ENCODE assay signal across 17 cellular contexts in the genomic region with DNA sequence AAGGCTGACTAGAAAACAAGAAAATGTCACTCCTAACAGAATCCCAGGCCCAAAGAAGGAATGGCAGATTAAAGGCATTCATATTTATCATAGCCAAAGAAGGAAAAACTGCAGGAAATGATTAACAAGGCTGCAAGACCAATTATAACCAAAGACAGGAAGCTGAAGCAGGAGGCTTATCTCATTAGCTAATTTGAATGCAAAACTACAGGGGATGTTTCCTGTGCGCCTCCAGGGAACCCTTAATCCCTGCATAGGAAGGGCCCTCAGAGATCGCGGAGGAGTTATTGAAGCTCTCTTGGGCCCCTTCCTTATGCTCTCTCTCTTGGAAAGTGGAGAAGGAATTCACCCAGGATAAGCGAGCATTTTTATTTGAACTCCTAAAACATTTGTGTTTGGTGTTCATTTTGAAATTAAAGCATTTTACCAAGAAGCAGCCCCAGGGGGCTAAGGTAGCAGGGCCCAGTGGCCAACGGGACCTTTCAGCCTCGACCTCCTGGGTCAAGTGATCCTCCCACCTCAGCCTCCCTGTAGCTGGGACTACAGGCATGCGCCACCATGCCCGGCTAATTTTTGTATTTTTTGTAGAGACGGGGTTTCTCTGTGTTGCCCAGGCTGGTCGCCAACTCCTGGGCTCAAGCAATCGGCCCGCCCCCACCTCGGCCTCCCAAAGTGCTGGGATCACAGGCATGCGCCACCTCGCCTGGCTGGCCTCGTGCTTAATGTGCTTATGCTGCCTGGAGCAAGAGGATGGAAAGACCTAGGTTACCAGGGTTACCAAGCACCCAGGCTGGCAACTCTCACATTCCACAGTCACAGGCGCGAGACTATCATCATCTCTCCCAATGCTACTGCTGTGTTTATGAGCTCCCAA. TPM values are rescaled to one million over a fixed set of nuclear protein-coding genes. Genes with fewer than 3 reads are reported as not detected.
DNase-seq lines count a peak whose midpoint lies in the region; TF ChIP-seq lines count a peak whose summit lies in the region.
"Had no signal": no experiment of that assay in that cellular context is flagged by ENCODE, and none has a peak within 500 bp of the region (broad histone marks: within the 10 kb centered on the region; RNA-seq: fewer than 3 reads in every experiment).

No MANE protein-coding gene starts in this region.

- no peak for TF ChIP-seq CTCF in NB4 (IDR thresholded peaks at IDR 0.05; ENCODE audit: low read depth, low read length)
- TF ChIP-seq CTCF in endodermal cell (conservative IDR thresholded peaks at IDR 0.05), result no peak
- no peak for TF ChIP-seq CTCF in neural progenitor cell (IDR thresholded peaks at IDR 0.05)

- H3K36me3 ChIP-seq in endodermal cell (ENCODE audit: control insufficient read depth, insufficient read depth, low read length) (no peaks in the 10 kb centered on the region), neural progenitor cell (no peaks in the 10 kb centered on the region)
- H3K36me3 ChIP-seq in effector memory CD4-positive, alpha-beta T cell (ENCODE audit: control insufficient read depth, insufficient read depth, low read length), result no peaks in the 10 kb centered on the region
- H3K36me3 ChIP-seq: upper lobe of left lung had no signal

- DNase-seq in DMS53 (lab: John Stamatoyannopoulos, UW) (peak; percentile 24), DMS53 treated with DMSO at 0.1 percent for 48 hours (lab: John Stamatoyannopoulos, UW; ENCODE audit: unreplicated experiment) (no peak), NB4 (ENCODE audit: low read depth) (peak; percentile 40), endodermal cell (peak; percentile 87), neural progenitor cell (ENCODE audit: low spot score) (peak; percentile 63), occipital lobe (lab: John Stamatoyannopoulos, UW) (no peak), NCI-H510A treated with DMSO at 0.1 percent for 48 hours (lab: John Stamatoyannopoulos, UW) (no peak)
- DNase-seq in effector memory CD4-positive, alpha-beta T cell, result no peak
- DNase-seq: Caco-2; HCEC 1CT; kidney glomerular epithelial cell; NCI-H2171; stimulated activated CD8-positive, alpha-beta memory T cell treated with anti-CD3 and anti-CD28 coated beads, Interleukin-4, amount 100 ng/mL, for 48 hours had no signal

- H3K4me2 ChIP-seq in neural progenitor cell, result peak overlapping the region; percentile 39

- H3K4me3 Mint-ChIP-seq in endodermal cell (no peak overlapping the region), neural progenitor cell (no peak overlapping the region)
- H3K4me3 Mint-ChIP-seq: IgD-negative memory B cell, neural crest cell had no signal

- no peaks in the 10 kb centered on the region for H3K27me3 Mint-ChIP-seq in endodermal cell (ENCODE audit: insufficient read depth)
- H3K27me3 Mint-ChIP-seq in neural progenitor cell (ENCODE audit: insufficient read depth, low read depth), result peaks cover 4% of the 10 kb centered on the region

- H3K27ac ChIP-seq in endodermal cell (ENCODE audit: low read depth, low read length) (no peak overlapping the region), neural progenitor cell (peak overlapping the region; percentile 56)
- H3K27ac ChIP-seq in effector memory CD4-positive, alpha-beta T cell (ENCODE audit: insufficient read depth, low read length, poor library complexity, severe bottlenecking), result no peak overlapping the region
- H3K27ac ChIP-seq: 22Rv1, upper lobe of left lung had no signal

- H3K27ac Mint-ChIP-seq in endodermal cell (peak overlapping the region; percentile 65), neural progenitor cell (no peak overlapping the region)
- H3K27ac Mint-ChIP-seq: IgD-negative memory B cell had no signal

- no peak overlapping the region for H3K4me3 ChIP-seq in NB4 (ENCODE audit: low read depth, low read length)
- no peak overlapping the region for H3K4me3 ChIP-seq in endodermal cell (ENCODE audit: low read length)
- H3K4me3 ChIP-seq in neural progenitor cell, result no peak overlapping the region
- H3K4me3 ChIP-seq in effector memory CD4-positive, alpha-beta T cell (ENCODE audit: insufficient read depth, low read depth, low read length, poor library complexity, severe bottlenecking), result no peak overlapping the region
- H3K4me3 ChIP-seq: upper lobe of left lung had no signal

- H3K79me2 ChIP-seq in neural progenitor cell (ENCODE audit: low read depth), result no peaks in the 10 kb centered on the region

- 82 to 85% methylated on average over 12 to 18 of the region's 18 CpGs for WGBS in endodermal cell (ENCODE audit: insufficient coverage in 1 of 2, insufficient read length in 1 of 2), 2 experiments

- peaks cover 3% of the 10 kb centered on the region for H3K4me1 Mint-ChIP-seq in endodermal cell
- peaks cover 25% of the 10 kb centered on the region for H3K4me1 Mint-ChIP-seq in neural progenitor cell

- H4K20me1 ChIP-seq in neural progenitor cell (ENCODE audit: low read depth), result no peaks in the 10 kb centered on the region

- no peak for TF ChIP-seq POLR2A in NB4 (IDR thresholded peaks at IDR 0.05; ENCODE audit: extremely low read depth, insufficient read length)

- H2AFZ ChIP-seq in neural progenitor cell (replicated peaks), result no peak overlapping the region

- H3F3A ChIP-seq in neural progenitor cell (ENCODE audit: low read depth), result peaks cover 29% of the 10 kb centered on the region

- H3K4me1 ChIP-seq in endodermal cell (ENCODE audit: control insufficient read depth, insufficient read depth, low read length) (peaks cover 2% of the 10 kb centered on the region), neural progenitor cell (peaks cover 8% of the 10 kb centered on the region)
- no peaks in the 10 kb centered on the region for H3K4me1 ChIP-seq in effector memory CD4-positive, alpha-beta T cell (ENCODE audit: control insufficient read depth, insufficient read depth, low read length, poor library complexity, severe bottlenecking)
- H3K4me1 ChIP-seq: upper lobe of left lung had no signal

- H3K9me3 Mint-ChIP-seq in endodermal cell (peaks cover 46% of the 10 kb centered on the region), neural progenitor cell (peaks cover 6% of the 10 kb centered on the region)

- peaks cover 13% of the 10 kb centered on the region for H3K9me3 ChIP-seq in endodermal cell (ENCODE audit: control insufficient read depth, low read length)
- no peaks in the 10 kb centered on the region for H3K9me3 ChIP-seq in neural progenitor cell (ENCODE audit: low read depth)
- H3K9me3 ChIP-seq in effector memory CD4-positive, alpha-beta T cell (ENCODE audit: control insufficient read depth, low read length), result no peaks in the 10 kb centered on the region
- H3K9me3 ChIP-seq: Caco-2, upper lobe of left lung had no signal

- H3K9ac ChIP-seq in endodermal cell (ENCODE audit: extremely low read depth, low read length, poor library complexity, severe bottlenecking), result no peak overlapping the region
- no peak overlapping the region for H3K9ac ChIP-seq in neural progenitor cell

- H3K36me3 Mint-ChIP-seq in endodermal cell (ENCODE audit: low read depth), result no peaks in the 10 kb centered on the region
- no peaks in the 10 kb centered on the region for H3K36me3 Mint-ChIP-seq in neural progenitor cell

- no peaks in the 10 kb centered on the region for H3K27me3 ChIP-seq in endodermal cell (ENCODE audit: control insufficient read depth, insufficient read depth, low read length, poor library complexity, severe bottlenecking)
- no peaks in the 10 kb centered on the region for H3K27me3 ChIP-seq in neural progenitor cell
- no peaks in the 10 kb centered on the region for H3K27me3 ChIP-seq in effector memory CD4-positive, alpha-beta T cell (replicated peaks; ENCODE audit: control insufficient read depth, insufficient read depth, low read length, poor library complexity, severe bottlenecking)
- H3K27me3 ChIP-seq: upper lobe of left lung had no signal

RNA-seq across cellular contexts. Expression of a gene that starts 24.1 kb away (rescaled TPM):
- total RNA-seq in endodermal cell, result 10 to 100 TPM; 13.2 to 18.9 TPM
- 5.6 TPM for polyA plus RNA-seq in endodermal cell (2013, experiment 1 of 2)
- polyA plus RNA-seq in endodermal cell (2013, experiment 2 of 2), result 5.0 TPM
- total RNA-seq in neural progenitor cell (ENCODE audit: low replicate concordance), result 2.0 and 2.3 TPM in 2 replicates
- 0.47 TPM for total RNA-seq in occipital lobe
- polyA plus RNA-seq: IgD-negative memory B cell had no signal

RNA-seq across cellular contexts. Expression of a gene that starts 56.9 kb away (rescaled TPM):
- total RNA-seq in endodermal cell, result 10 to 100 TPM; 12.9 to 13.6 TPM
- 9.7 TPM for polyA plus RNA-seq in endodermal cell (2013, experiment 1 of 2)
- 8.7 TPM for polyA plus RNA-seq in endodermal cell (2013, experiment 2 of 2)
- total RNA-seq in neural progenitor cell (ENCODE audit: low replicate concordance), result 2.1 and 10.1 TPM in 2 replicates
- total RNA-seq in occipital lobe, result 5.6 TPM

Comparison
In these comparisons a context has a peak if more than half of its experiments do, and no peak if none do; other contexts are left out.
1. DNase-seq: peak in DMS53 (single experiment), NB4 (single experiment), endodermal cell (single experiment) and neural progenitor cell (single experiment); none in DMS53 treated with DMSO at 0.1 percent for 48 hours (single experiment), effector memory CD4-positive, alpha-beta T cell (0 of 3), occipital lobe (single experiment) and NCI-H510A treated with DMSO at 0.1 percent for 48 hours (single experiment).